In the genomic region with DNA sequence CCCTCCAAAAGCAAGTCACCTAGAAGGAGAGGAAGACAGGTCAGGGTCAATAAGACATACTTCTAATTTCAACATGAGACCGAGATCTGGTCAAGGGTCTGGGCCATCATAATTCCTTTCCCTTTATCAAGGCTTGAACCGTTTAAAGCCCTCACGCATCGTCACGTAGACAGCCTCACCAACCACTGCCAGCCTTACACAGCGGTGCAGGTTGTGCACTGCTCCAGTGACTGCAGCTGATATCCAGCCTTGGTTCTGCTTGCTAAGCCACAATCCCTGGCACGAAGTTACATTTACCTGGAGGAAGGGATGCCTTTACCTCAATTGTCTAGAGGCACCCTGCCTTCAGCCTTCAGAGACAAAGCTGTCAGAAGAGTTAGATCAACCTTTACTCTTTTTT, we compare ENCODE assay signal across 20 cellular contexts.
"Had no signal": no experiment of that assay in that cellular context is flagged by ENCODE, and none has a peak within 500 bp of the region (broad histone marks: within the 10 kb centered on the region; RNA-seq: fewer than 3 reads in every experiment).

No MANE protein-coding gene starts in this region.

- H3K4me1 Mint-ChIP-seq: memory B cell, mesothelial cell of epicardium, natural killer cell had no signal

- H3K4me1 ChIP-seq: foreskin keratinocyte, lower lobe of right lung, suprapubic skin had no signal

- H3K27ac ChIP-seq: epithelial cell of prostate, foreskin keratinocyte, hepatocyte, left ventricle myocardium inferior, lower lobe of right lung, suprapubic skin had no signal

- ATAC-seq: effector memory CD8-positive, alpha-beta T cell; foreskin keratinocyte; left cardiac atrium; lower lobe of right lung; natural killer cell; right cardiac atrium had no signal

- H3K27me3 ChIP-seq: suprapubic skin, tibial nerve had no signal

- H3K36me3 ChIP-seq: left ventricle myocardium inferior, lower lobe of right lung, suprapubic skin, tibial nerve had no signal

- H3K9me3 ChIP-seq: lower lobe of right lung, suprapubic skin had no signal

- DNase-seq: effector memory CD8-positive, alpha-beta T cell; foreskin keratinocyte; head of caudate nucleus; kidney; left cardiac atrium; left ventricle myocardium inferior; lower lobe of right lung; natural killer cell; right cardiac atrium; stimulated activated CD4-positive, alpha-beta T cell treated with anti-CD3 and anti-CD28 coated beads, Interleukin-2, amount 100 ng/mL, for 24 hours; stimulated activated CD4-positive, alpha-beta T cell treated with anti-CD3 and anti-CD28 coated beads, Interleukin-4, amount 100 ng/mL, for 4 hours; stimulated activated naive CD4-positive, alpha-beta T cell had no signal

- H3K27ac Mint-ChIP-seq: dendritic cell treated with granulocyte-macrophage colony-stimulating factor and Interleukin-4, amounts not matched to agents 40 ng/mL and 50 ng/mL, for 4 days; effector memory CD8-positive, alpha-beta T cell; memory B cell; mesothelial cell of epicardium; natural killer cell had no signal

- H3K4me3 ChIP-seq: hepatocyte, left ventricle myocardium inferior, lower lobe of right lung, suprapubic skin, tibial nerve had no signal

- H3K4me3 Mint-ChIP-seq: dendritic cell treated with granulocyte-macrophage colony-stimulating factor and Interleukin-4, amounts not matched to agents 40 ng/mL and 50 ng/mL, for 4 days; effector memory CD8-positive, alpha-beta T cell; memory B cell; mesothelial cell of epicardium; natural killer cell; neural crest cell had no signal

- H3K36me3 Mint-ChIP-seq: memory B cell, mesothelial cell of epicardium, natural killer cell had no signal
